In genomic region chr7:34756691-34757090, GRCh38 we compare ENCODE assay signal across 23 cellular contexts.
DNase-seq lines count a peak whose midpoint lies in the region; FAIRE-seq lines count a peak whose summit lies in the region.
"Had no signal": no experiment of that assay in that cellular context is flagged by ENCODE, and none has a peak within 500 bp of the region (broad histone marks: within the 10 kb centered on the region; RNA-seq: fewer than 3 reads in every experiment).

No MANE protein-coding gene starts in this region.

- DNase-seq in DMS 273 (lab: John Stamatoyannopoulos, UW; ENCODE audit: unreplicated experiment) (peak; percentile 42), DMS 273 treated with DMSO at 0.1 percent for 48 hours (lab: John Stamatoyannopoulos, UW) (no peak), NCI-H1105 treated with DMSO at 0.1 percent for 48 hours (lab: John Stamatoyannopoulos, UW) (peak; percentile 99), NCI-H2107 treated with DMSO at 0.1 percent for 48 hours (lab: John Stamatoyannopoulos, UW; ENCODE audit: unreplicated experiment) (peak; percentile 37), retina (peak; percentile 24), D341Med (ENCODE audit: low spot score) (no peak), GM19238 (ENCODE audit: insufficient read length, low spot score) (no peak), GM19239 (ENCODE audit: insufficient read length, low spot score) (no peak)
- DNase-seq: activated CD4-positive, alpha-beta memory T cell treated with anti-CD3 and anti-CD28 coated beads, Interleukin-2, amount 10 ng/mL, durations not matched to agents 7 days and 5 days; activated CD4-positive, CD25-positive, alpha-beta regulatory T cell treated with anti-CD3 and anti-CD28 coated beads, Interleukin-2, amount 50 U/mL, for 72 hours; activated CD8-positive, alpha-beta memory T cell treated with anti-CD3 and anti-CD28 coated beads, Interleukin-2, amount 50 U/mL, for 48 hours; activated naive CD4-positive, alpha-beta T cell treated with anti-CD3 and anti-CD28 coated beads, Interleukin-2, amount 10 ng/mL, durations not matched to agents 7 days and 5 days; H7; mesenchymal stem cell; NCI-H226; right cardiac atrium; SK-N-SH; stimulated activated CD4-positive, alpha-beta T cell treated with anti-CD3 and anti-CD28 coated beads, Interleukin-12 subunit alpha, Interleukin-12 subunit beta, amount 100 ng/mL, for 4 hours; stimulated activated CD4-positive, alpha-beta T cell treated with anti-CD3 and anti-CD28 coated beads, Interleukin-4, amount 100 ng/mL, for 1 hour; substantia nigra had no signal

- FAIRE-seq in GM19239 (lab: Jason Lieb, UNC): no peak
- FAIRE-seq: endothelial cell of umbilical vein, G401.6, HTR-8/SVneo had no signal

Comparison
In these comparisons a context has a peak if more than half of its experiments do, and no peak if none do; other contexts are left out.
1. DNase-seq: peak in DMS 273 (single experiment), NCI-H1105 treated with DMSO at 0.1 percent for 48 hours (single experiment), NCI-H2107 treated with DMSO at 0.1 percent for 48 hours (single experiment) and retina (single experiment); none in DMS 273 treated with DMSO at 0.1 percent for 48 hours (single experiment), D341Med (single experiment), GM19238 (single experiment) and GM19239 (single experiment).